9 cellular contexts compared by ENCODE assay signal in genomic region chr14:25121342-25122129, GRCh38.
DNase-seq lines count a peak whose midpoint lies in the region; ATAC-seq and TF ChIP-seq lines count a peak whose summit lies in the region.
"Had no signal": no experiment of that assay in that cellular context is flagged by ENCODE, and none has a peak within 500 bp of the region (broad histone marks: within the 10 kb centered on the region; RNA-seq: fewer than 3 reads in every experiment).

No MANE protein-coding gene starts in this region.

- TF ChIP-seq CTCF in fibroblast of villous mesenchyme (IDR thresholded peaks at IDR 0.05; ENCODE audit: insufficient read depth, low read depth, low read length): no peak

- in situ Hi-C loops in GM23248 (cut with MboI): no loop called here

- H3K23ac ChIP-seq in trophoblast cell (ENCODE audit: low read length): no peak overlapping the region

- H3K4me1 ChIP-seq in GM23248 (ENCODE audit: insufficient read depth) (peaks cover 39% of the 10 kb centered on the region), trophoblast cell (ENCODE audit: control insufficient read depth in 1 of 2, insufficient read depth in 2 of 2, low read length in 2 of 2) (peaks cover 2% of the 10 kb centered on the region in 2 experiments)

- peak overlapping the region; percentile 53 for H2AFZ ChIP-seq in GM23248
- H2AFZ ChIP-seq in trophoblast cell (ENCODE audit: insufficient read depth, low read length, poor library complexity): no peak overlapping the region

- H3K4me3 ChIP-seq in GM23248 (0 out of 2 replicates have a peak overlapping the region, but pooled peaks have one; percentile 9), fibroblast of villous mesenchyme (ENCODE audit: low read depth, low read length) (no peak overlapping the region), trophoblast cell (ENCODE audit: low read depth, low read length) (no peak overlapping the region)

- H3K4me2 ChIP-seq in GM23248 (ENCODE audit: unreplicated experiment) (peak overlapping the region; percentile 55), trophoblast cell (ENCODE audit: low read length) (no peak overlapping the region)

- no peak overlapping the region for H4K91ac ChIP-seq in trophoblast cell (ENCODE audit: low read depth, low read length)

- H4K8ac ChIP-seq in trophoblast cell (ENCODE audit: low read depth, low read length): no peak overlapping the region

- peak; percentile 95 for DNase-seq in GM23248
- DNase-seq in SW480 (ENCODE audit: low spot score): peak; percentile 27
- DNase-seq in fibroblast of villous mesenchyme (ENCODE audit: low read depth): peak; percentile 88
- peak; percentile 9 to 31 for DNase-seq in trophoblast cell
- no peak for DNase-seq in activated gamma-delta T cell (lab: John Stamatoyannopoulos, UW)
- DNase-seq in GM19240 (ENCODE audit: insufficient read length, low spot score): no peak
- DNase-seq: DND-41 had no signal

- H3K79me1 ChIP-seq in trophoblast cell (ENCODE audit: low read length): no peaks in the 10 kb centered on the region

- ATAC-seq in HG03280 (IDR thresholded peaks at IDR 0.05; ENCODE audit: unreplicated experiment) (no peak), GM18867 (IDR thresholded peaks at IDR 0.05; ENCODE audit: unreplicated experiment) (no peak)

- H2BK12ac ChIP-seq in trophoblast cell (ENCODE audit: low read length): no peak overlapping the region

- H3K18ac ChIP-seq in trophoblast cell (ENCODE audit: low read length): no peak overlapping the region

- H3K14ac ChIP-seq in trophoblast cell (ENCODE audit: low read length): no peak overlapping the region

- H3K79me2 ChIP-seq in GM23248 (ENCODE audit: insufficient read depth) (no peaks in the 10 kb centered on the region), trophoblast cell (ENCODE audit: control insufficient read depth, insufficient read depth, low read length, poor library complexity) (no peaks in the 10 kb centered on the region)

- no peaks in the 10 kb centered on the region for H3K27me3 ChIP-seq in GM23248 (replicated peaks; ENCODE audit: insufficient read depth)
- no peaks in the 10 kb centered on the region for H3K27me3 ChIP-seq in trophoblast cell (ENCODE audit: insufficient read depth, low read length)

- no peaks in the 10 kb centered on the region for H4K20me1 ChIP-seq in GM23248 (ENCODE audit: insufficient read depth)

- no peak overlapping the region for H2BK5ac ChIP-seq in trophoblast cell (ENCODE audit: low read depth, low read length, poor library complexity)

- no peak overlapping the region for H4K12ac ChIP-seq in trophoblast cell (ENCODE audit: low read depth, low read length)

- H3K4ac ChIP-seq in trophoblast cell (ENCODE audit: low read depth, low read length): no peak overlapping the region

- H3K27ac ChIP-seq in GM23248 (peak overlapping the region; percentile 85), trophoblast cell (ENCODE audit: low read depth, low read length) (no peak overlapping the region)

- no peaks in the 10 kb centered on the region for H3K9me3 ChIP-seq in GM23248 (ENCODE audit: low read depth)
- no peaks in the 10 kb centered on the region for H3K9me3 ChIP-seq in trophoblast cell (ENCODE audit: insufficient read depth, low read depth, low read length)

- H3K9me2 ChIP-seq in GM23248 (ENCODE audit: insufficient read depth): no peaks in the 10 kb centered on the region

- 22 to 38% methylated on average over 3 of the region's 3 CpGs for WGBS in GM23248 (ENCODE audit: low coverage in 1 of 2, low lambda C conversion rate in 2 of 2, missing lambda C conversion rate in 2 of 2), 2 experiments
- WGBS in trophoblast cell (ENCODE audit: extremely low coverage, insufficient coverage, insufficient read length): no CpG with 5 or more reads among the region's 3 CpGs

- peaks cover 28% of the 10 kb centered on the region for H3F3A ChIP-seq in GM23248 (ENCODE audit: insufficient read depth)

- H2AK5ac ChIP-seq in trophoblast cell (ENCODE audit: low read length): no peak overlapping the region

- H3K9ac ChIP-seq in GM23248 (peak overlapping the region; percentile 40), trophoblast cell (ENCODE audit: low read length) (no peak overlapping the region)

- H3K36me3 ChIP-seq in GM23248 (ENCODE audit: low read depth) (no peaks in the 10 kb centered on the region), trophoblast cell (ENCODE audit: control insufficient read depth in 1 of 2, insufficient read depth in 2 of 2, low read length in 2 of 2) (no peaks in the 10 kb centered on the region)

- no peak overlapping the region for H2BK120ac ChIP-seq in trophoblast cell (ENCODE audit: insufficient read depth, low read length, poor library complexity)

Comparison
In these comparisons a context has a peak if more than half of its experiments do, and no peak if none do; other contexts are left out.
1. DNase-seq: peak in GM23248 (single experiment), SW480 (single experiment), fibroblast of villous mesenchyme (single experiment) and trophoblast cell (2 of 2); none in activated gamma-delta T cell (single experiment) and GM19240 (single experiment).